Comparison of ENCODE assay signal across 8 cellular contexts in the genomic region with DNA sequence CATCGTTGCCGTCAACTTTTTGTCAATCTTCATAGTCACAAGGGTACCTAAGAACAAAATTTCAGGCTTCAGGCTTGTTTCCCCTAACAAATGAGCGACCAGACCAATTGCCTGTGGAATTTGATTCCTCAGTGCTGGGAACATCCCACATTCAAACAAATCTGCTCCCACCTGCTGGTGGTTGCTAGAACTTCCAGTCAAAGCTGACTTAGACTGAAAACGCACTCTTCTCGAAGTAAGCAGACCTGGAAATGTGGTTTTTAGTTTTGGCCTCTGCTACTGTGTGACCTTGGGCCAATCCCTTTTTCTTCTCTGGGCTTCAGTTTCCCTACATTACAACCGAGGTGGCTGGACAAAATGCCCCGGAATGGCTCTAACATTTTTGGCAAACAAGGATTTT. TPM values are rescaled to one million over a fixed set of nuclear protein-coding genes. Genes with fewer than 3 reads are reported as not detected.
DNase-seq lines count a peak whose midpoint lies in the region; ATAC-seq and TF ChIP-seq lines count a peak whose summit lies in the region.
"Had no signal": no experiment of that assay in that cellular context is flagged by ENCODE, and none has a peak within 500 bp of the region (broad histone marks: within the 10 kb centered on the region; RNA-seq: fewer than 3 reads in every experiment).

No MANE protein-coding gene starts in this region.

- H3K9me3 ChIP-seq in PC-9 (ENCODE audit: insufficient read depth, low read depth) (no peaks in the 10 kb centered on the region), esophagus muscularis mucosa (no peaks in the 10 kb centered on the region), prostate gland (no peaks in the 10 kb centered on the region), ovary (no peaks in the 10 kb centered on the region)

- no peak overlapping the region for H2AFZ ChIP-seq in PC-9

- no TSS peak for BruUV-seq in PC-9 (replicated peaks; lab: Mats Ljungman, UMichigan)

- H3K36me3 ChIP-seq in PC-9 (ENCODE audit: low read depth) (no peaks in the 10 kb centered on the region; the same call in 1 of the 2 replicates), esophagus muscularis mucosa (no peaks in the 10 kb centered on the region), prostate gland (no peaks in the 10 kb centered on the region), ovary (no peaks in the 10 kb centered on the region)

- TF ChIP-seq POLR2A in esophagus muscularis mucosa (IDR thresholded peaks at IDR 0.05; ENCODE audit: low read depth) (no peak), prostate gland (IDR thresholded peaks at IDR 0.05) (no peak), ovary (IDR thresholded peaks at IDR 0.05) (no peak)

- DNase-seq in GM04503 (ENCODE audit: low read depth) = peak; percentile 10
- peak; percentile 30 to 62 for DNase-seq in PC-9
- no peak for DNase-seq in esophagus muscularis mucosa (ENCODE audit: extremely low spot score)
- DNase-seq in prostate gland (ENCODE audit: low spot score) = peak; percentile 8
- DNase-seq in ovary = no peak
- no peak for DNase-seq in omental fat pad (ENCODE audit: low spot score)

- H3K27ac ChIP-seq in PC-9 = no peak overlapping the region
- H3K27ac ChIP-seq in esophagus muscularis mucosa (replicated peaks in 1 of 4) = no peak overlapping the region
- no peak overlapping the region for H3K27ac ChIP-seq in prostate gland
- no peak overlapping the region for H3K27ac ChIP-seq in ovary
- H3K27ac ChIP-seq: skin epidermis had no signal

- no peaks in the 10 kb centered on the region for H4K20me1 ChIP-seq in PC-9 (ENCODE audit: insufficient read depth)

- H3K79me2 ChIP-seq in PC-9 (ENCODE audit: low read depth) = no peaks in the 10 kb centered on the region

- no peaks in the 10 kb centered on the region for H3K9me2 ChIP-seq in PC-9 (ENCODE audit: insufficient read depth)

- peak; percentile 47 for ATAC-seq in HG03342 (IDR thresholded peaks at IDR 0.05; ENCODE audit: unreplicated experiment)
- ATAC-seq in omental fat pad (ENCODE audit: low FRiP score) = no peak

- CTCF ChIA-PET in PC-9 (lab: Charles Lee) = no interaction called here

- POLR2A ChIA-PET in PC-9 (lab: Charles Lee; ENCODE audit: unreplicated experiment) = no interaction called here

- intact Hi-C loops in PC-9 (cut with micrococcal nuclease; ENCODE audit: unreplicated experiment) = loop anchor here (1.0 to 5.0 kb wide), 3 partner anchors 291 to 1484 kb away; no protein-coding TSS in a partner anchor
- intact Hi-C loops in esophagus muscularis mucosa (cut with DNase I) = loop anchor here (5.0 kb wide), 1 partner anchor 1484 kb away; no protein-coding TSS in a partner anchor
- intact Hi-C loops in prostate gland (cut with DNase I) = loop anchor here (10.0 kb wide), 1 partner anchor 1481 kb away; no protein-coding TSS in a partner anchor
- intact Hi-C loops in ovary (cut with DNase I) = no loop called here

- no peak overlapping the region for H3K4me2 ChIP-seq in PC-9

- no peaks in the 10 kb centered on the region for H3K4me1 ChIP-seq in PC-9 (replicated peaks; ENCODE audit: insufficient read depth)
- H3K4me1 ChIP-seq in esophagus muscularis mucosa = peaks cover 0 to 9% (median 6%) of the 10 kb centered on the region in 4 donors
- no peaks in the 10 kb centered on the region for H3K4me1 ChIP-seq in prostate gland (replicated peaks)
- H3K4me1 ChIP-seq in ovary (ENCODE audit: insufficient read depth) = no peaks in the 10 kb centered on the region

- 18% methylated on average over 7 of the region's 7 CpGs for WGBS in esophagus muscularis mucosa
- WGBS in prostate gland = 2% methylated on average over 7 of the region's 7 CpGs
- WGBS in ovary, 3 donors = 13 to 20% (median 19%) methylated on average over 7 of the region's 7 CpGs

- TF ChIP-seq CTCF in PC-9 (conservative IDR thresholded peaks at IDR 0.05) = peak; percentile 92
- peak; percentile 22 to 42 (median 27) for TF ChIP-seq CTCF in esophagus muscularis mucosa (IDR thresholded peaks at IDR 0.05)
- peak in 3 of 4 experiments; percentile 25 to 51 (median 43) for TF ChIP-seq CTCF in prostate gland (IDR thresholded peaks at IDR 0.05)
- TF ChIP-seq CTCF in ovary (IDR thresholded peaks at IDR 0.05) = no peak
- no peak for TF ChIP-seq CTCF in omental fat pad (IDR thresholded peaks at IDR 0.05)

- no peaks in the 10 kb centered on the region; the same call in 1 of the 2 replicates for H3F3A ChIP-seq in PC-9 (ENCODE audit: insufficient read depth, low read depth)

- H3K4me3 ChIP-seq in PC-9 (no peak overlapping the region), esophagus muscularis mucosa (no peak overlapping the region), prostate gland (no peak overlapping the region), ovary (no peak overlapping the region)
- H3K4me3 ChIP-seq: skin epidermis had no signal

- H3K27me3 ChIP-seq in PC-9 (ENCODE audit: insufficient read depth, low read depth) (no peaks in the 10 kb centered on the region), esophagus muscularis mucosa (peaks cover 0 to 38% (median 16%) of the 10 kb centered on the region in 4 donors), prostate gland (replicated peaks; ENCODE audit: insufficient read depth) (no peaks in the 10 kb centered on the region), ovary (no peaks in the 10 kb centered on the region)

- TF ChIP-seq EP300 in esophagus muscularis mucosa (IDR thresholded peaks at IDR 0.05) = no peak
- TF ChIP-seq EP300 in ovary (IDR thresholded peaks at IDR 0.05) = no peak

RNA-seq across cellular contexts. Expression of gene GABRQ, which starts 1.8 kb away (rescaled TPM):
- total RNA-seq in PC-9 (2021) (not detected in 2 replicates), esophagus muscularis mucosa (under 1 TPM in 1 of 4 donors, not detected in 3; 0.06 TPM), prostate gland (1 to 10 TPM in 1 of 2 donors, not detected in 1; 9.1 TPM), ovary (under 1 TPM in 4 of 7 donors, not detected in 3; 0.05 to 0.23 (median 0.13) TPM), omental fat pad (under 1 TPM in 2 of 4 donors, not detected in 2; 0.09 to 0.12 TPM)
- polyA plus RNA-seq in ovary = under 1 TPM in 1 of 2 donors, not detected in 1; 0.03 TPM

Comparison
In these comparisons a context has a peak if more than half of its experiments do, and no peak if none do; other contexts are left out.
1. DNase-seq: peak in GM04503 (single experiment), PC-9 (2 of 2) and prostate gland (single experiment); none in esophagus muscularis mucosa (single experiment), ovary (0 of 5) and omental fat pad (single experiment).
2. CTCF ChIP-seq: peak in PC-9 (single experiment), esophagus muscularis mucosa (3 of 3) and prostate gland (3 of 4); none in ovary (0 of 3) and omental fat pad (0 of 3).
3. intact Hi-C loops: an anchor here in PC-9 (1.0 to 5.0 kb wide), esophagus muscularis mucosa (5.0 kb wide) and prostate gland (10.0 kb wide); none called in ovary.